3 cellular contexts compared by ENCODE assay signal in the genomic region with DNA sequence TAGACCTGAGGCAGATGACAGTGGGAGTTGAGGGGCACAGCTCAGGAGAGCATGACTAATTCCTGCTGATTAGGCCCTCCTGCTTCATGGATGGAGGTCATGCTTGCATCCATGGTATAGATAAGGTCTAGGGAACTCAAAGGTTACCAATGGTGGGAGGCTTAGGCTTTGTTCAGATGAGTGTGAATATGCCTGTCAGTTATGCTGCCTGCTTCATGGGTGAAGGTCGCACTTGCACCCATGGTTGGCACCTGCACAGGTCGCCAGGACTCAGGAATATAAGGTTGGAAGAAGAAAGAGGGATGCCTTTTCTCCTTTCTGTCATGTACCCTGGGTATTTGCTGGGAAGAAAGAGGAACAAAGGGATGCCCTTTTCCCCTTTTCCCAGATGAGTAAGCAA.
TF ChIP-seq lines count a peak whose summit lies in the region.

No MANE protein-coding gene starts in this region.

TF ChIP-seq in HepG2, 621 proteins besides CTCF, POLR2A, EP300 and RAD21:
- TF ChIP-seq ZNF616 (CRISPR knock-in tag; IDR thresholded peaks at IDR 0.05; ENCODE audit: low read depth), result peak; percentile 99
- TF ChIP-seq, protein P1, sequence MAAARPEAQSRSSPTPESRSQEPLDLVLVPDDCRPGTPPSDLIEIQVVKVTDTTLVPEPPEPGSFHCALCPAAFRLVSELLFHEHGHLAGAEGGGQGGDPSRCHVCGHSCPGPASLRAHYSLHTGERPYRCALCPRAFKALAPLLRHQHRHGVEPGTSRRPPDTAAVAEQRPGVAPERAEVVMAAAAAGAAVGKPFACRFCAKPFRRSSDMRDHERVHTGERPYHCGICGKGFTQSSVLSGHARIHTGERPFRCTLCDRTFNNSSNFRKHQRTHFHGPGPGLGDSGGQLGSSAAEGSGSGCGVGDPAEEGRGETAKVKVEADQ (CRISPR knock-in tag; IDR thresholded peaks at IDR 0.05; ENCODE audit: borderline replicate concordance), result no peak

TF ChIP-seq in HEK293, 187 proteins besides CTCF, POLR2A, EP300 and RAD21:
- TF ChIP-seq ZXDB (tag by site-specific recombination; IDR thresholded peaks at IDR 0.05), result no peak
- TF ChIP-seq SETDB1 (IDR thresholded peaks at IDR 0.05; ENCODE audit: insufficient read length, low read length), result peak; percentile 61
- TF ChIP-seq KLF7 (tag by site-specific recombination; IDR thresholded peaks at IDR 0.05; ENCODE audit: borderline replicate concordance), result no peak
- TF ChIP-seq ZNF10 (tag by site-specific recombination; IDR thresholded peaks at IDR 0.05), result no peak
- TF ChIP-seq, protein P2, sequence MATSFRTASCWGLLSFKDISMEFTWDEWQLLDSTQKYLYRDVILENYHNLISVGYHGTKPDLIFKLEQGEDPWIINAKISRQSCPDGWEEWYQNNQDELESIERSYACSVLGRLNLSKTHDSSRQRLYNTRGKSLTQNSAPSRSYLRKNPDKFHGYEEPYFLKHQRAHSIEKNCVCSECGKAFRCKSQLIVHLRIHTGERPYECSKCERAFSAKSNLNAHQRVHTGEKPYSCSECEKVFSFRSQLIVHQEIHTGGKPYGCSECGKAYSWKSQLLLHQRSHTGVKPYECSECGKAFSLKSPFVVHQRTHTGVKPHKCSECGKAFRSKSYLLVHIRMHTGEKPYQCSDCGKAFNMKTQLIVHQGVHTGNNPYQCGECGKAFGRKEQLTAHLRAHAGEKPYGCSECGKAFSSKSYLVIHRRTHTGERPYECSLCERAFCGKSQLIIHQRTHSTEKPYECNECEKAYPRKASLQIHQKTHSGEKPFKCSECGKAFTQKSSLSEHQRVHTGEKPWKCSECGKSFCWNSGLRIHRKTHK (tag by site-specific recombination; IDR thresholded peaks at IDR 0.05), result no peak
- TF ChIP-seq GLIS2 (tag by site-specific recombination; IDR thresholded peaks at IDR 0.05), result no peak
- TF ChIP-seq AEBP2 (tag by site-specific recombination; IDR thresholded peaks at IDR 0.05; ENCODE audit: borderline replicate concordance), result no peak
- TF ChIP-seq TRIM28 (IDR thresholded peaks at IDR 0.05; ENCODE audit: borderline replicate concordance, low read length), result peak; percentile 98; the same call in 1 of the 2 replicates
- TF ChIP-seq ZNF433 (tag by site-specific recombination; IDR thresholded peaks at IDR 0.05; ENCODE audit: low read depth), result no peak
- TF ChIP-seq ZNF549 (tag by site-specific recombination; IDR thresholded peaks at IDR 0.05), result no peak
- TF ChIP-seq ZNF600 (tag by site-specific recombination; IDR thresholded peaks at IDR 0.05), result no peak
- no peak for TF ChIP-seq ZNF629 (tag by site-specific recombination; IDR thresholded peaks at IDR 0.05)
- TF ChIP-seq ZNF623 (tag by site-specific recombination; IDR thresholded peaks at IDR 0.05), result no peak
- TF ChIP-seq ZBTB21 (tag by site-specific recombination; IDR thresholded peaks at IDR 0.05), result no peak

TF ChIP-seq in HEK293T, 16 proteins besides CTCF, POLR2A, EP300 and RAD21:
- TF ChIP-seq ELF4 (IDR thresholded peaks at IDR 0.05) (no peak), HDGF (IDR thresholded peaks at IDR 0.05; ENCODE audit: borderline replicate concordance) (no peak), NFRKB (IDR thresholded peaks at IDR 0.05) (no peak), L3MBTL2 (conservative IDR thresholded peaks at IDR 0.05) (no peak), BHLHE40 (IDR thresholded peaks at IDR 0.05; ENCODE audit: borderline replicate concordance) (no peak), TARDBP (IDR thresholded peaks at IDR 0.05) (no peak), FOXK2 (IDR thresholded peaks at IDR 0.05) (no peak), ZNF384 (IDR thresholded peaks at IDR 0.05) (no peak), FOXA1 (IDR thresholded peaks at IDR 0.05) (no peak), PKNOX1 (IDR thresholded peaks at IDR 0.05) (no peak), LEF1 (IDR thresholded peaks at IDR 0.05; ENCODE audit: borderline replicate concordance) (no peak), SP1 (IDR thresholded peaks at IDR 0.05) (no peak), FOXM1 (IDR thresholded peaks at IDR 0.05; ENCODE audit: borderline replicate concordance) (no peak), SUZ12 (IDR thresholded peaks at IDR 0.05) (no peak), CTBP1 (IDR thresholded peaks at IDR 0.05; ENCODE audit: borderline replicate concordance) (no peak), ARNT (IDR thresholded peaks at IDR 0.05) (no peak)
TF ChIP-seq in HEK293T: peak in this region for 0.
